Comparison of ENCODE assay signal across 3 cellular contexts in genomic region chr2:238015705-238016104, GRCh38.
TF ChIP-seq lines count a peak whose summit lies in the region.

No MANE protein-coding gene starts in this region.

TF ChIP-seq in SK-N-SH, 30 proteins besides CTCF, POLR2A, EP300 and RAD21:
- TF ChIP-seq CHD2 (IDR thresholded peaks at IDR 0.05; ENCODE audit: low read length, partially characterized antibody), result no peak
- peak; percentile 37 for TF ChIP-seq SMC3 (IDR thresholded peaks at IDR 0.05; ENCODE audit: low read depth, low read length)
- TF ChIP-seq YY1 (IDR thresholded peaks at IDR 0.05; ENCODE audit: low read depth), result no peak
- TF ChIP-seq, protein P1, sequence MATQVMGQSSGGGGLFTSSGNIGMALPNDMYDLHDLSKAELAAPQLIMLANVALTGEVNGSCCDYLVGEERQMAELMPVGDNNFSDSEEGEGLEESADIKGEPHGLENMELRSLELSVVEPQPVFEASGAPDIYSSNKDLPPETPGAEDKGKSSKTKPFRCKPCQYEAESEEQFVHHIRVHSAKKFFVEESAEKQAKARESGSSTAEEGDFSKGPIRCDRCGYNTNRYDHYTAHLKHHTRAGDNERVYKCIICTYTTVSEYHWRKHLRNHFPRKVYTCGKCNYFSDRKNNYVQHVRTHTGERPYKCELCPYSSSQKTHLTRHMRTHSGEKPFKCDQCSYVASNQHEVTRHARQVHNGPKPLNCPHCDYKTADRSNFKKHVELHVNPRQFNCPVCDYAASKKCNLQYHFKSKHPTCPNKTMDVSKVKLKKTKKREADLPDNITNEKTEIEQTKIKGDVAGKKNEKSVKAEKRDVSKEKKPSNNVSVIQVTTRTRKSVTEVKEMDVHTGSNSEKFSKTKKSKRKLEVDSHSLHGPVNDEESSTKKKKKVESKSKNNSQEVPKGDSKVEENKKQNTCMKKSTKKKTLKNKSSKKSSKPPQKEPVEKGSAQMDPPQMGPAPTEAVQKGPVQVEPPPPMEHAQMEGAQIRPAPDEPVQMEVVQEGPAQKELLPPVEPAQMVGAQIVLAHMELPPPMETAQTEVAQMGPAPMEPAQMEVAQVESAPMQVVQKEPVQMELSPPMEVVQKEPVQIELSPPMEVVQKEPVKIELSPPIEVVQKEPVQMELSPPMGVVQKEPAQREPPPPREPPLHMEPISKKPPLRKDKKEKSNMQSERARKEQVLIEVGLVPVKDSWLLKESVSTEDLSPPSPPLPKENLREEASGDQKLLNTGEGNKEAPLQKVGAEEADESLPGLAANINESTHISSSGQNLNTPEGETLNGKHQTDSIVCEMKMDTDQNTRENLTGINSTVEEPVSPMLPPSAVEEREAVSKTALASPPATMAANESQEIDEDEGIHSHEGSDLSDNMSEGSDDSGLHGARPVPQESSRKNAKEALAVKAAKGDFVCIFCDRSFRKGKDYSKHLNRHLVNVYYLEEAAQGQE (IDR thresholded peaks at IDR 0.05; ENCODE audit: low read depth, low read length), result no peak
- no peak for TF ChIP-seq TCF12 (IDR thresholded peaks at IDR 0.05)

TF ChIP-seq in SK-N-SH treated with all-trans-retinoic acid at 6 μM for 48 hours, 23 proteins besides CTCF, POLR2A, EP300 and RAD21:
- TF ChIP-seq ZNF70 (CRISPR knock-in tag; IDR thresholded peaks at IDR 0.05) (no peak), ZC3H10 (CRISPR knock-in tag; IDR thresholded peaks at IDR 0.05) (no peak), POU6F1 (CRISPR knock-in tag; IDR thresholded peaks at IDR 0.05; ENCODE audit: borderline replicate concordance, low read depth) (no peak)

TF ChIP-seq in IMR-90, 13 proteins besides CTCF, POLR2A, EP300 and RAD21:
- TF ChIP-seq, protein P2, sequence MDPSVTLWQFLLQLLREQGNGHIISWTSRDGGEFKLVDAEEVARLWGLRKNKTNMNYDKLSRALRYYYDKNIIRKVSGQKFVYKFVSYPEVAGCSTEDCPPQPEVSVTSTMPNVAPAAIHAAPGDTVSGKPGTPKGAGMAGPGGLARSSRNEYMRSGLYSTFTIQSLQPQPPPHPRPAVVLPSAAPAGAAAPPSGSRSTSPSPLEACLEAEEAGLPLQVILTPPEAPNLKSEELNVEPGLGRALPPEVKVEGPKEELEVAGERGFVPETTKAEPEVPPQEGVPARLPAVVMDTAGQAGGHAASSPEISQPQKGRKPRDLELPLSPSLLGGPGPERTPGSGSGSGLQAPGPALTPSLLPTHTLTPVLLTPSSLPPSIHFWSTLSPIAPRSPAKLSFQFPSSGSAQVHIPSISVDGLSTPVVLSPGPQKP (IDR thresholded peaks at IDR 0.05; ENCODE audit: borderline replicate concordance, low read depth, low read length), result no peak
- TF ChIP-seq FOS (IDR thresholded peaks at IDR 0.05; ENCODE audit: low read depth, low read length) (no peak), MAZ (IDR thresholded peaks at IDR 0.05; ENCODE audit: borderline replicate concordance, low read depth, low read length) (no peak), MAFK (IDR thresholded peaks at IDR 0.05; ENCODE audit: low read depth, low read length) (no peak), SMC3 (IDR thresholded peaks at IDR 0.05; ENCODE audit: low read depth, low read length) (no peak), CEBPB (IDR thresholded peaks at IDR 0.05; ENCODE audit: low read depth, low read length) (no peak), RFX5 (IDR thresholded peaks at IDR 0.05; ENCODE audit: low read depth, low read length) (no peak), MXI1 (IDR thresholded peaks at IDR 0.05; ENCODE audit: borderline replicate concordance, low read depth, low read length) (no peak), NFE2L2 (IDR thresholded peaks at IDR 0.05; ENCODE audit: low read depth, low read length) (no peak), CHD1 (IDR thresholded peaks at IDR 0.05; ENCODE audit: low read depth, low read length) (no peak)
